Comparison of ENCODE assay signal across 1 cellular context in the genomic region with DNA sequence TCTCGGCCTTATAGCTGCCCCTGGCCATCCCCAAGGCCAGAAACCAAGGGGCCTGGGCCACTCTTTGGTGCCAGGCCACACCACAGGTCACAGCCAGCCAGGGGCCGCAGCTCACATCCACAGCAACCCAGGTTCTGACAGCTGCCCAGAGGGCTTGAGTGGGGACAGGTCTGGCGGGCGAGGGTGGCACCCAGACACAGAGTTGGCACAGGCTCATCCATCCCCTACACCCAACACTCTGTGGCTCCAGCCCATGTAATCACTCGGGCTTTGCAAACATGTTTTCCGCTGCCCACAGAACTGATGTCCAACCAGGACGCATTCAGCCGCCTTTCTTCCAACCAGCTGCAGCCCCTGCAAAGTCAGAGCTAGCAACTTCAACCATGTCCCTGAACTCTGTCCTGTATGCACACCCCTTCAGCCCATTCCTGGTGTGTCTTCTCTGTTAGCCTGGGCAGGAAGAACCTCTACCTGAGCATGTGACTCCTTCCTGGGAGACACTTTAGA.
TF ChIP-seq lines count a peak whose summit lies in the region.

No MANE protein-coding gene starts in this region.

TF ChIP-seq in H1, 55 proteins besides CTCF, POLR2A, EP300 and RAD21:
- TF ChIP-seq, protein P1, sequence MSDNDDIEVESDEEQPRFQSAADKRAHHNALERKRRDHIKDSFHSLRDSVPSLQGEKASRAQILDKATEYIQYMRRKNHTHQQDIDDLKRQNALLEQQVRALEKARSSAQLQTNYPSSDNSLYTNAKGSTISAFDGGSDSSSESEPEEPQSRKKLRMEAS (IDR thresholded peaks at IDR 0.05) = no peak
TF ChIP-seq in H1: peak in this region for 0.
